9 cellular contexts compared by ENCODE assay signal in genomic region chr10:122286872-122287271, GRCh38. TPM values are rescaled to one million over a fixed set of nuclear protein-coding genes. Genes with fewer than 3 reads are reported as not detected.
A peak's percentile ranks its signal among the peaks of the same experiment; 100 is the strongest.
DNase-seq lines count a peak whose midpoint lies in the region; ATAC-seq and TF ChIP-seq lines count a peak whose summit lies in the region.
"Had no signal": no experiment of that assay in that cellular context is flagged by ENCODE, and none has a peak within 500 bp of the region (broad histone marks: within the 10 kb centered on the region; RNA-seq: fewer than 3 reads in every experiment).

No MANE protein-coding gene starts in this region.

- no peak for TF ChIP-seq CTCF in OCI-LY7 (conservative IDR thresholded peaks at IDR 0.05; ENCODE audit: low read length)

- no peaks in the 10 kb centered on the region for H4K20me1 ChIP-seq in OCI-LY7 (ENCODE audit: insufficient read depth, low read length)

- H3K79me2 ChIP-seq in OCI-LY7 (ENCODE audit: insufficient read depth, low read depth, low read length), result no peaks in the 10 kb centered on the region

- CTCF ChIA-PET in OCI-LY7 (lab: Charles Lee; ENCODE audit: unreplicated experiment), result no interaction called here

- no peaks in the 10 kb centered on the region for H3K4me1 ChIP-seq in right cardiac atrium (ENCODE audit: control insufficient read depth, insufficient read depth, low read length)
- H3K4me1 ChIP-seq in skeletal muscle satellite cell (ENCODE audit: control insufficient read depth, insufficient read depth, low read length), result peaks cover 18% of the 10 kb centered on the region
- no peaks in the 10 kb centered on the region for H3K4me1 ChIP-seq in OCI-LY7 (ENCODE audit: insufficient read depth, low read length, poor library complexity, severe bottlenecking)

- 51% methylated on average over 7 of the region's 7 CpGs for WGBS in right cardiac atrium

- no TSS peak for BruUV-seq in OCI-LY7 (replicated peaks; lab: Mats Ljungman, UMichigan)

- ATAC-seq in right cardiac atrium, result peak; percentile 47 to 51
- ATAC-seq in GM21576 (IDR thresholded peaks at IDR 0.05; ENCODE audit: unreplicated experiment), result no peak

- H3K9me2 ChIP-seq in OCI-LY7 (ENCODE audit: insufficient read depth, low read length), result no peaks in the 10 kb centered on the region

- H3K4me2 ChIP-seq in skeletal muscle satellite cell (ENCODE audit: low read length), result peak overlapping the region; percentile 32
- H3K4me2 ChIP-seq in OCI-LY7 (ENCODE audit: low read length), result no peak overlapping the region

- H3K9me3 ChIP-seq in right cardiac atrium (ENCODE audit: control insufficient read depth, low read length), result no peaks in the 10 kb centered on the region
- H3K9me3 ChIP-seq in skeletal muscle satellite cell (replicated peaks; ENCODE audit: low read length), result no peaks in the 10 kb centered on the region
- H3K9me3 ChIP-seq in OCI-LY7 (ENCODE audit: low read length), result no peaks in the 10 kb centered on the region

- no peaks in the 10 kb centered on the region for H3K27me3 ChIP-seq in right cardiac atrium (ENCODE audit: control insufficient read depth, insufficient read depth)
- H3K27me3 ChIP-seq in skeletal muscle satellite cell (ENCODE audit: control insufficient read depth, insufficient read depth, low read length), result peaks cover under 1% of the 10 kb centered on the region

- H3K4me3 ChIP-seq in right cardiac atrium (ENCODE audit: low read length), result no peak overlapping the region
- H3K4me3 ChIP-seq in skeletal muscle satellite cell (ENCODE audit: low read length), result no peak overlapping the region
- no peak overlapping the region for H3K4me3 ChIP-seq in OCI-LY7 (ENCODE audit: low read depth, low read length, poor library complexity, severe bottlenecking)

- intact Hi-C loops in right cardiac atrium (cut with DNase I), result no loop called here
- intact Hi-C loops in OCI-LY7 (cut with micrococcal nuclease; ENCODE audit: unreplicated experiment), result no loop called here

- no peak overlapping the region for H3K9ac ChIP-seq in skeletal muscle satellite cell (ENCODE audit: low read depth, low read length)

- H3K27ac ChIP-seq in right cardiac atrium (ENCODE audit: low read length) (no peak overlapping the region), OCI-LY7 (ENCODE audit: low read depth, low read length, poor library complexity, severe bottlenecking) (no peak overlapping the region)
- H3K27ac ChIP-seq: 22Rv1 had no signal

- H3K36me3 ChIP-seq in skeletal muscle satellite cell (ENCODE audit: insufficient read depth, low read length), result no peaks in the 10 kb centered on the region
- H3K36me3 ChIP-seq in OCI-LY7 (ENCODE audit: insufficient read depth, low read length), result no peaks in the 10 kb centered on the region

- POLR2A ChIA-PET in OCI-LY7 (lab: Charles Lee), result interaction anchor here (0.5 kb wide), 1 partner anchor 18 kb away, joined by 3 read pairs; no protein-coding TSS in a partner anchor

- no peak overlapping the region for H2AFZ ChIP-seq in OCI-LY7 (ENCODE audit: low read length)

- DNase-seq in NCI-H1417 (lab: John Stamatoyannopoulos, UW) (peak in 2 of 3 experiments; percentile 45 to 46), NCI-H1417 treated with DMSO at 0.1 percent for 48 hours (lab: John Stamatoyannopoulos, UW) (no peak), amygdala (lab: John Stamatoyannopoulos, UW) (peak in 36 of 56 donors; percentile 3 to 83 (median 52)), right cardiac atrium (peak in 1 of 3 donors; percentile 42), DMS79 treated with DMSO at 0.1 percent for 48 hours (lab: John Stamatoyannopoulos, UW) (no peak), OCI-LY7 (ENCODE audit: low spot score) (no peak)

RNA-seq across cellular contexts. Expression of gene BTBD16, which starts 15.8 kb away (rescaled TPM):
- total RNA-seq in right cardiac atrium (under 1 TPM in 2 of 4 donors, not detected in 2; 0.11 to 0.17 TPM), OCI-LY7 (2022) (not detected in 2 replicates)
- not detected for polyA plus RNA-seq in right cardiac atrium
- not detected in 2 replicates for total RNA-seq in skeletal muscle satellite cell (2012; rRNA removed)
- total RNA-seq in OCI-LY7 (2014; rRNA removed; shearing (Covaris generic)), result 0.06 TPM in 1 of 2 replicates, not detected in the other

Comparison
In these comparisons a context has a peak if more than half of its experiments do, and no peak if none do; other contexts are left out.
1. DNase-seq: peak in NCI-H1417 (2 of 3) and amygdala (36 of 56); none in NCI-H1417 treated with DMSO at 0.1 percent for 48 hours (single experiment), DMS79 treated with DMSO at 0.1 percent for 48 hours (single experiment) and OCI-LY7 (single experiment).